Comparison of ENCODE assay signal across 1 cellular context in the genomic region with DNA sequence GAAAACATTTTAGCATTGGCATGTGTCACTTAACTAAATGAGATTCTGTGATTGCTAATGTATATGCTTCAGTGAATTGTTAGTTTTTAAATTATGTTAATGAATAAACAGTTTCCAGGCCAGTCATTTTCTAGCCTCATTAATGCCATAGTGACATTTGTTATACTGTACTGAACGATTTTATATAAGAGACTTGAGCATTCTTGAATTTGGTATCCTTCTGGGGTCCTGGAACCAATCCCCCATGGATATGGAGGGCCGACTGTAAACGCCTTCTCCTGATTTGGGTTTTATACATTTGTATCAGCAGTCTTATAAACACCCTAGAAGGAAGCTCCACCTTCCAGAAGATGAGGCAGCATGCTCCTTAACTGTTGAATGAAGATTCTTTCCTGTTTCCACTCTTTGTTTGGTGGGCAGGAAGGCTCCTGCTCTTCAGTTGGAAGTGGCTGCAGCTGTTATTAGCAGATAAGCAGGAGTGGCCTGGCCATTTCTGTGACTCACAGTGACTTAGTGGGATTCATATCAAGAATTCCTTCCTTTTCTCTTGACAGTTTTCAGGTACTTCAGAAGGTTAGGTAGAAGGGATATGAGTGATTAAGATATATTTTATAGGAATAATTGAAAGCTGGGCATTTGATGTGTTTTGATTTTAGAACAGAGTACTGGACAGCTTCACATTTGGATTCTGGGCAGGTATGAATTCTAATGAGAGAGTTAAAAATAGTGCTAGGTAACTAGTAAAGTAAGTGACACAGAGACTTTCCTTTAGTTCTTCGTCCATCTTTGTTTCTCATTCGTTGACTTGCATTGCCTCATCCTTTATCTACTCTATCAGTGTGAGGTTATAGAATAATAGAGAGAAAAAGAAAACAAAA.
TF ChIP-seq lines count a peak whose summit lies in the region.

No MANE protein-coding gene starts in this region.

TF ChIP-seq in K562, 482 proteins besides CTCF, POLR2A, EP300 and RAD21 (continued from another document and continues in another):
- TF ChIP-seq, protein P1, sequence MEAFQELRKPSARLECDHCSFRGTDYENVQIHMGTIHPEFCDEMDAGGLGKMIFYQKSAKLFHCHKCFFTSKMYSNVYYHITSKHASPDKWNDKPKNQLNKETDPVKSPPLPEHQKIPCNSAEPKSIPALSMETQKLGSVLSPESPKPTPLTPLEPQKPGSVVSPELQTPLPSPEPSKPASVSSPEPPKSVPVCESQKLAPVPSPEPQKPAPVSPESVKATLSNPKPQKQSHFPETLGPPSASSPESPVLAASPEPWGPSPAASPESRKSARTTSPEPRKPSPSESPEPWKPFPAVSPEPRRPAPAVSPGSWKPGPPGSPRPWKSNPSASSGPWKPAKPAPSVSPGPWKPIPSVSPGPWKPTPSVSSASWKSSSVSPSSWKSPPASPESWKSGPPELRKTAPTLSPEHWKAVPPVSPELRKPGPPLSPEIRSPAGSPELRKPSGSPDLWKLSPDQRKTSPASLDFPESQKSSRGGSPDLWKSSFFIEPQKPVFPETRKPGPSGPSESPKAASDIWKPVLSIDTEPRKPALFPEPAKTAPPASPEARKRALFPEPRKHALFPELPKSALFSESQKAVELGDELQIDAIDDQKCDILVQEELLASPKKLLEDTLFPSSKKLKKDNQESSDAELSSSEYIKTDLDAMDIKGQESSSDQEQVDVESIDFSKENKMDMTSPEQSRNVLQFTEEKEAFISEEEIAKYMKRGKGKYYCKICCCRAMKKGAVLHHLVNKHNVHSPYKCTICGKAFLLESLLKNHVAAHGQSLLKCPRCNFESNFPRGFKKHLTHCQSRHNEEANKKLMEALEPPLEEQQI (IDR thresholded peaks at IDR 0.05) = peak; percentile 77
- TF ChIP-seq ZNF274 (IDR thresholded peaks at IDR 0.05; ENCODE audit: borderline replicate concordance, low read depth, low read length) (no peak), ZBTB1 (CRISPR knock-in tag; IDR thresholded peaks at IDR 0.05; ENCODE audit: borderline replicate concordance, low read depth) (no peak; the same call in 1 of the 2 replicates), HDAC1 (IDR thresholded peaks at IDR 0.05) (peak in 1 of 2 experiments; percentile 71; a peak in 1 of 4 replicates), CREM (IDR thresholded peaks at IDR 0.05; ENCODE audit: low read depth) (peak; percentile 61; the same call in 1 of the 2 replicates), CBFB (CRISPR knock-in tag; IDR thresholded peaks at IDR 0.05) (no peak), ZFP30 (CRISPR knock-in tag; IDR thresholded peaks at IDR 0.05; ENCODE audit: borderline replicate concordance) (no peak), CCNT2 (IDR thresholded peaks at IDR 0.05; ENCODE audit: borderline replicate concordance, extremely low read depth, insufficient read length, low read depth, low read length) (peak; percentile 98), ZFPM2 (CRISPR knock-in tag; IDR thresholded peaks at IDR 0.05) (no peak), ZNF232 (CRISPR knock-in tag; IDR thresholded peaks at IDR 0.05) (no peak), MYNN (IDR thresholded peaks at IDR 0.05) (peak; percentile 63; the same call in 1 of the 2 replicates), MYNN (CRISPR knock-in tag; IDR thresholded peaks at IDR 0.05) (no peak), ZBTB17 (CRISPR knock-in tag; IDR thresholded peaks at IDR 0.05) (no peak), TAF15 (IDR thresholded peaks at IDR 0.05; ENCODE audit: low read depth, low read length) (no peak), KDM1A (IDR thresholded peaks at IDR 0.05) (peak; percentile 30 to 41; a peak in 3 of 4 replicates), ZNF561 (CRISPR knock-in tag; conservative IDR thresholded peaks at IDR 0.05) (no peak), NRF1 (conservative IDR thresholded peaks at IDR 0.05 in 1 of 2, IDR thresholded peaks at IDR 0.05 in 1 of 2) (no peak), SREBF1 (IDR thresholded peaks at IDR 0.05; ENCODE audit: borderline replicate concordance, low read depth, low read length) (no peak), ZNF707 (CRISPR knock-in tag; conservative IDR thresholded peaks at IDR 0.05) (no peak), ZBTB7A (IDR thresholded peaks at IDR 0.05; ENCODE audit: borderline replicate concordance, control insufficient read depth, low read depth, low read length) (no peak), SUPT5H (IDR thresholded peaks at IDR 0.05) (0 out of 2 replicates have a peak, but pooled peaks have one; percentile 11), MED1 (CRISPR knock-in tag; IDR thresholded peaks at IDR 0.05; ENCODE audit: borderline replicate concordance) (no peak), ZNF695 (CRISPR knock-in tag; IDR thresholded peaks at IDR 0.05) (no peak), ZNF778 (CRISPR knock-in tag; IDR thresholded peaks at IDR 0.05) (no peak), ZNF12 (CRISPR knock-in tag; IDR thresholded peaks at IDR 0.05) (no peak), TCFL5 (CRISPR knock-in tag; conservative IDR thresholded peaks at IDR 0.05) (no peak), WHSC1 (IDR thresholded peaks at IDR 0.05; ENCODE audit: low read length) (no peak), L3MBTL2 (IDR thresholded peaks at IDR 0.05) (peak; percentile 71), NR3C1 (CRISPR knock-in tag; IDR thresholded peaks at IDR 0.05) (no peak), SMARCA5 (IDR thresholded peaks at IDR 0.05) (no peak)
- TF ChIP-seq, protein P2, sequence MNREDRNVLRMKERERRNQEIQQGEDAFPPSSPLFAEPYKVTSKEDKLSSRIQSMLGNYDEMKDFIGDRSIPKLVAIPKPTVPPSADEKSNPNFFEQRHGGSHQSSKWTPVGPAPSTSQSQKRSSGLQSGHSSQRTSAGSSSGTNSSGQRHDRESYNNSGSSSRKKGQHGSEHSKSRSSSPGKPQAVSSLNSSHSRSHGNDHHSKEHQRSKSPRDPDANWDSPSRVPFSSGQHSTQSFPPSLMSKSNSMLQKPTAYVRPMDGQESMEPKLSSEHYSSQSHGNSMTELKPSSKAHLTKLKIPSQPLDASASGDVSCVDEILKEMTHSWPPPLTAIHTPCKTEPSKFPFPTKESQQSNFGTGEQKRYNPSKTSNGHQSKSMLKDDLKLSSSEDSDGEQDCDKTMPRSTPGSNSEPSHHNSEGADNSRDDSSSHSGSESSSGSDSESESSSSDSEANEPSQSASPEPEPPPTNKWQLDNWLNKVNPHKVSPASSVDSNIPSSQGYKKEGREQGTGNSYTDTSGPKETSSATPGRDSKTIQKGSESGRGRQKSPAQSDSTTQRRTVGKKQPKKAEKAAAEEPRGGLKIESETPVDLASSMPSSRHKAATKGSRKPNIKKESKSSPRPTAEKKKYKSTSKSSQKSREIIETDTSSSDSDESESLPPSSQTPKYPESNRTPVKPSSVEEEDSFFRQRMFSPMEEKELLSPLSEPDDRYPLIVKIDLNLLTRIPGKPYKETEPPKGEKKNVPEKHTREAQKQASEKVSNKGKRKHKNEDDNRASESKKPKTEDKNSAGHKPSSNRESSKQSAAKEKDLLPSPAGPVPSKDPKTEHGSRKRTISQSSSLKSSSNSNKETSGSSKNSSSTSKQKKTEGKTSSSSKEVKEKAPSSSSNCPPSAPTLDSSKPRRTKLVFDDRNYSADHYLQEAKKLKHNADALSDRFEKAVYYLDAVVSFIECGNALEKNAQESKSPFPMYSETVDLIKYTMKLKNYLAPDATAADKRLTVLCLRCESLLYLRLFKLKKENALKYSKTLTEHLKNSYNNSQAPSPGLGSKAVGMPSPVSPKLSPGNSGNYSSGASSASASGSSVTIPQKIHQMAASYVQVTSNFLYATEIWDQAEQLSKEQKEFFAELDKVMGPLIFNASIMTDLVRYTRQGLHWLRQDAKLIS (CRISPR knock-in tag; IDR thresholded peaks at IDR 0.05) = peak; percentile 77
- TF ChIP-seq, protein P3, sequence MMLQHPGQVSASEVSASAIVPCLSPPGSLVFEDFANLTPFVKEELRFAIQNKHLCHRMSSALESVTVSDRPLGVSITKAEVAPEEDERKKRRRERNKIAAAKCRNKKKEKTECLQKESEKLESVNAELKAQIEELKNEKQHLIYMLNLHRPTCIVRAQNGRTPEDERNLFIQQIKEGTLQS (IDR thresholded peaks at IDR 0.05) = peak; percentile 85
- TF ChIP-seq, protein P3 (CRISPR knock-in tag; conservative IDR thresholded peaks at IDR 0.05) = no peak; the same call in 1 of the 2 replicates
- TF ChIP-seq, protein P4, sequence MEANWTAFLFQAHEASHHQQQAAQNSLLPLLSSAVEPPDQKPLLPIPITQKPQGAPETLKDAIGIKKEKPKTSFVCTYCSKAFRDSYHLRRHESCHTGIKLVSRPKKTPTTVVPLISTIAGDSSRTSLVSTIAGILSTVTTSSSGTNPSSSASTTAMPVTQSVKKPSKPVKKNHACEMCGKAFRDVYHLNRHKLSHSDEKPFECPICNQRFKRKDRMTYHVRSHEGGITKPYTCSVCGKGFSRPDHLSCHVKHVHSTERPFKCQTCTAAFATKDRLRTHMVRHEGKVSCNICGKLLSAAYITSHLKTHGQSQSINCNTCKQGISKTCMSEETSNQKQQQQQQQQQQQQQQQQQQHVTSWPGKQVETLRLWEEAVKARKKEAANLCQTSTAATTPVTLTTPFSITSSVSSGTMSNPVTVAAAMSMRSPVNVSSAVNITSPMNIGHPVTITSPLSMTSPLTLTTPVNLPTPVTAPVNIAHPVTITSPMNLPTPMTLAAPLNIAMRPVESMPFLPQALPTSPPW (CRISPR knock-in tag; IDR thresholded peaks at IDR 0.05) = peak; percentile 50
- TF ChIP-seq, protein P5, sequence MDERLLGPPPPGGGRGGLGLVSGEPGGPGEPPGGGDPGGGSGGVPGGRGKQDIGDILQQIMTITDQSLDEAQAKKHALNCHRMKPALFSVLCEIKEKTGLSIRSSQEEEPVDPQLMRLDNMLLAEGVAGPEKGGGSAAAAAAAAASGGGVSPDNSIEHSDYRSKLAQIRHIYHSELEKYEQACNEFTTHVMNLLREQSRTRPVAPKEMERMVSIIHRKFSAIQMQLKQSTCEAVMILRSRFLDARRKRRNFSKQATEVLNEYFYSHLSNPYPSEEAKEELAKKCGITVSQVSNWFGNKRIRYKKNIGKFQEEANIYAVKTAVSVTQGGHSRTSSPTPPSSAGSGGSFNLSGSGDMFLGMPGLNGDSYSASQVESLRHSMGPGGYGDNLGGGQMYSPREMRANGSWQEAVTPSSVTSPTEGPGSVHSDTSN (CRISPR knock-in tag; IDR thresholded peaks at IDR 0.05; ENCODE audit: low read depth) = no peak
- TF ChIP-seq, protein P5 (tag; conservative IDR thresholded peaks at IDR 0.05; ENCODE audit: low read depth) = peak; percentile 42; the same call in 1 of the 2 replicates
- TF ChIP-seq, protein P6, sequence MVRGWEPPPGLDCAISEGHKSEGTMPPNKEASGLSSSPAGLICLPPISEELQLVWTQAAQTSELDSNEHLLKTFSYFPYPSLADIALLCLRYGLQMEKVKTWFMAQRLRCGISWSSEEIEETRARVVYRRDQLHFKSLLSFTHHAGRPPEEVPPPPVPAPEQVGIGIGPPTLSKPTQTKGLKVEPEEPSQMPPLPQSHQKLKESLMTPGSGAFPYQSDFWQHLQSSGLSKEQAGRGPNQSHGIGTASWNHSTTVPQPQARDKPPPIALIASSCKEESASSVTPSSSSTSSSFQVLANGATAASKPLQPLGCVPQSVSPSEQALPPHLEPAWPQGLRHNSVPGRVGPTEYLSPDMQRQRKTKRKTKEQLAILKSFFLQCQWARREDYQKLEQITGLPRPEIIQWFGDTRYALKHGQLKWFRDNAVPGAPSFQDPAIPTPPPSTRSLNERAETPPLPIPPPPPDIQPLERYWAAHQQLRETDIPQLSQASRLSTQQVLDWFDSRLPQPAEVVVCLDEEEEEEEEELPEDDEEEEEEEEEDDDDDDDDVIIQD (CRISPR knock-in tag; IDR thresholded peaks at IDR 0.05) = no peak
- TF ChIP-seq, protein P7, sequence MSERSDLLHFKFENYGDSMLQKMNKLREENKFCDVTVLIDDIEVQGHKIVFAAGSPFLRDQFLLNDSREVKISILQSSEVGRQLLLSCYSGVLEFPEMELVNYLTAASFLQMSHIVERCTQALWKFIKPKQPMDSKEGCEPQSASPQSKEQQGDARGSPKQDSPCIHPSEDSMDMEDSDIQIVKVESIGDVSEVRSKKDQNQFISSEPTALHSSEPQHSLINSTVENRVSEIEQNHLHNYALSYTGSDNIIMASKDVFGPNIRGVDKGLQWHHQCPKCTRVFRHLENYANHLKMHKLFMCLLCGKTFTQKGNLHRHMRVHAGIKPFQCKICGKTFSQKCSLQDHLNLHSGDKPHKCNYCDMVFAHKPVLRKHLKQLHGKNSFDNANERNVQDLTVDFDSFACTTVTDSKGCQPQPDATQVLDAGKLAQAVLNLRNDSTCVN (CRISPR knock-in tag; IDR thresholded peaks at IDR 0.05) = no peak
- TF ChIP-seq, protein P8, sequence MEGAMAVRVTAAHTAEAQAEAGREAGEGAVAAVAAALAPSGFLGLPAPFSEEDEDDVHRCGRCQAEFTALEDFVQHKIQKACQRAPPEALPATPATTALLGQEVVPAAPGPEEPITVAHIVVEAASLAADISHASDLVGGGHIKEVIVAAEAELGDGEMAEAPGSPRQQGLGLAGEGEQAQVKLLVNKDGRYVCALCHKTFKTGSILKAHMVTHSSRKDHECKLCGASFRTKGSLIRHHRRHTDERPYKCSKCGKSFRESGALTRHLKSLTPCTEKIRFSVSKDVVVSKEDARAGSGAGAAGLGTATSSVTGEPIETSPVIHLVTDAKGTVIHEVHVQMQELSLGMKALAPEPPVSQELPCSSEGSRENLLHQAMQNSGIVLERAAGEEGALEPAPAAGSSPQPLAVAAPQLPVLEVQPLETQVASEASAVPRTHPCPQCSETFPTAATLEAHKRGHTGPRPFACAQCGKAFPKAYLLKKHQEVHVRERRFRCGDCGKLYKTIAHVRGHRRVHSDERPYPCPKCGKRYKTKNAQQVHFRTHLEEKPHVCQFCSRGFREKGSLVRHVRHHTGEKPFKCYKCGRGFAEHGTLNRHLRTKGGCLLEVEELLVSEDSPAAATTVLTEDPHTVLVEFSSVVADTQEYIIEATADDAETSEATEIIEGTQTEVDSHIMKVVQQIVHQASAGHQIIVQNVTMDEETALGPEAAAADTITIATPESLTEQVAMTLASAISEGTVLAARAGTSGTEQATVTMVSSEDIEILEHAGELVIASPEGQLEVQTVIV (CRISPR knock-in tag; IDR thresholded peaks at IDR 0.05; ENCODE audit: borderline replicate concordance) = no peak
- TF ChIP-seq, protein P9, sequence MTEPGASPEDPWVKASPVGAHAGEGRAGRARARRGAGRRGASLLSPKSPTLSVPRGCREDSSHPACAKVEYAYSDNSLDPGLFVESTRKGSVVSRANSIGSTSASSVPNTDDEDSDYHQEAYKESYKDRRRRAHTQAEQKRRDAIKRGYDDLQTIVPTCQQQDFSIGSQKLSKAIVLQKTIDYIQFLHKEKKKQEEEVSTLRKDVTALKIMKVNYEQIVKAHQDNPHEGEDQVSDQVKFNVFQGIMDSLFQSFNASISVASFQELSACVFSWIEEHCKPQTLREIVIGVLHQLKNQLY (CRISPR knock-in tag; conservative IDR thresholded peaks at IDR 0.05) = no peak
